In genomic region chr11:44221486-44221885, GRCh38 we compare ENCODE assay signal across 33 cellular contexts.
"Had no signal": no experiment of that assay in that cellular context is flagged by ENCODE, and none has a peak within 500 bp of the region (broad histone marks: within the 10 kb centered on the region; RNA-seq: fewer than 3 reads in every experiment).

No MANE protein-coding gene starts in this region.

- H3K4me1 Mint-ChIP-seq: activated B cell treated with CpG ODN at 0.5 μM for 24 hours; activated naive CD8-positive, alpha-beta T cell treated with anti-CD3 and anti-CD28 coated beads, Interleukin-2, amount 50 U/mL, for 24 hours had no signal

- H3K9me3 Mint-ChIP-seq: activated B cell treated with CpG ODN at 0.5 μM for 24 hours; activated CD4-positive, alpha-beta memory T cell treated with anti-CD3 and anti-CD28 coated beads for 36 hours; activated naive CD4-positive, alpha-beta T cell treated with anti-CD3 and anti-CD28 coated beads for 36 hours; activated naive CD4-positive, alpha-beta T cell treated with anti-CD3 and anti-CD28 coated beads, Interleukin-2, amount 50 U/mL, for 72 hours; activated naive CD8-positive, alpha-beta T cell treated with anti-CD3 and anti-CD28 coated beads, Interleukin-2, amount 50 U/mL, for 24 hours; activated T-cell treated with anti-CD3 and anti-CD28 coated beads, Interleukin-2, amount 50 U/mL, for 4 hours; activated T-helper 1 cell treated with anti-CD3 and anti-CD28 coated beads, Interleukin-12 subunit alpha, Interleukin-12 subunit beta, Interleukin-2, Interleukin-4 antibody, amounts not matched to agents 30 ng/mL and 10 ng/mL and 1 ng/mL, durations not matched to agents 14 hours and 24 hours and 36 hours; brain had no signal

- H3K4me3 Mint-ChIP-seq: activated B cell treated with CpG ODN at 0.5 μM for 24 hours; activated CD4-positive, alpha-beta memory T cell treated with anti-CD3 and anti-CD28 coated beads for 36 hours; activated naive CD4-positive, alpha-beta T cell treated with anti-CD3 and anti-CD28 coated beads for 36 hours; activated naive CD8-positive, alpha-beta T cell treated with anti-CD3 and anti-CD28 coated beads, Interleukin-2, amount 50 U/mL, for 24 hours; activated T-cell treated with anti-CD3 and anti-CD28 coated beads, Interleukin-2, amount 50 U/mL, for 4 hours; activated T-helper 1 cell treated with anti-CD3 and anti-CD28 coated beads, Interleukin-12 subunit alpha, Interleukin-12 subunit beta, Interleukin-2, Interleukin-4 antibody, amounts not matched to agents 30 ng/mL and 10 ng/mL and 1 ng/mL, durations not matched to agents 14 hours and 24 hours and 36 hours; brain had no signal

- H3K9me3 ChIP-seq: SJCRH30 had no signal

- H3K27me3 ChIP-seq: SJCRH30 had no signal

- H3K27me3 Mint-ChIP-seq: activated B cell treated with CpG ODN at 0.5 μM for 24 hours; activated CD4-positive, alpha-beta memory T cell treated with anti-CD3 and anti-CD28 coated beads for 36 hours; activated naive CD8-positive, alpha-beta T cell treated with anti-CD3 and anti-CD28 coated beads, Interleukin-2, amount 50 U/mL, for 24 hours; brain had no signal

- DNase-seq: activated B cell treated with CpG ODN at 0.5 μM for 24 hours; activated CD4-positive, alpha-beta memory T cell treated with anti-CD3 and anti-CD28 coated beads for 36 hours; activated CD4-positive, alpha-beta T cell treated with anti-CD3 and anti-CD28 coated beads for 4 hours; activated CD4-positive, alpha-beta T cell treated with anti-CD3 and anti-CD28 coated beads, Interleukin-2, amount 50 U/mL, for 1 hour; activated CD4-positive, CD25-positive, alpha-beta regulatory T cell treated with anti-CD3 and anti-CD28 coated beads, Interleukin-2, amount 50 U/mL, for 72 hours; activated CD8-positive, alpha-beta memory T cell treated with anti-CD3 and anti-CD28 coated beads, Interleukin-2, amount 50 U/mL, for 4 hours; activated gamma-delta T cell treated with Interleukin-2 at 50 U/mL for 16 hours; activated naive CD4-positive, alpha-beta T cell treated with anti-CD3 and anti-CD28 coated beads for 36 hours; activated naive CD8-positive, alpha-beta T cell treated with anti-CD3 and anti-CD28 coated beads, Interleukin-2, amount 50 U/mL, for 24 hours; activated T-cell treated with anti-CD3 and anti-CD28 coated beads for 4 hours; activated T-cell treated with anti-CD3 and anti-CD28 coated beads, Interleukin-2, amount 50 U/mL, for 4 hours; amniotic stem cell; caudate nucleus; Karpas-422; NCI-H1105; NCI-H1417 treated with DMSO at 0.1 percent for 48 hours; NCI-H187 treated with DMSO at 0.1 percent for 48 hours; NCI-H2081; NCI-H2227 treated with DMSO at 0.1 percent for 48 hours; NCI-H446; NCI-H510A treated with DMSO at 0.1 percent for 48 hours; NCI-H526 treated with DMSO at 0.1 percent for 48 hours; NCI-H774; SHP77; SJCRH30; T-helper 1 cell; T-helper 9 cell had no signal

- H3K27ac Mint-ChIP-seq: activated B cell treated with CpG ODN at 0.5 μM for 24 hours; activated CD4-positive, alpha-beta memory T cell treated with anti-CD3 and anti-CD28 coated beads for 36 hours; activated naive CD4-positive, alpha-beta T cell treated with anti-CD3 and anti-CD28 coated beads for 36 hours; activated naive CD4-positive, alpha-beta T cell treated with anti-CD3 and anti-CD28 coated beads, Interleukin-2, amount 50 U/mL, for 72 hours; activated naive CD8-positive, alpha-beta T cell treated with anti-CD3 and anti-CD28 coated beads, Interleukin-2, amount 50 U/mL, for 24 hours; activated T-helper 1 cell treated with anti-CD3 and anti-CD28 coated beads, Interleukin-12 subunit alpha, Interleukin-12 subunit beta, Interleukin-2, Interleukin-4 antibody, amounts not matched to agents 30 ng/mL and 10 ng/mL and 1 ng/mL, durations not matched to agents 14 hours and 24 hours and 36 hours had no signal

- H3K36me3 ChIP-seq: SJCRH30 had no signal

- H3K4me3 ChIP-seq: SJCRH30, SK-N-MC had no signal

- H3K27ac ChIP-seq: SJCRH30, SK-N-MC had no signal

- ATAC-seq: activated naive CD4-positive, alpha-beta T cell treated with anti-CD3 and anti-CD28 coated beads, Interleukin-2, amount 50 U/mL, for 72 hours; activated naive CD8-positive, alpha-beta T cell treated with anti-CD3 and anti-CD28 coated beads, Interleukin-2, amount 50 U/mL, for 24 hours; activated T-cell treated with anti-CD3 and anti-CD28 coated beads, Interleukin-2, amount 50 U/mL, for 4 hours; Panc1 had no signal

- FAIRE-seq: bronchial epithelial cell had no signal
